21 cellular contexts compared by ENCODE assay signal in the genomic region with DNA sequence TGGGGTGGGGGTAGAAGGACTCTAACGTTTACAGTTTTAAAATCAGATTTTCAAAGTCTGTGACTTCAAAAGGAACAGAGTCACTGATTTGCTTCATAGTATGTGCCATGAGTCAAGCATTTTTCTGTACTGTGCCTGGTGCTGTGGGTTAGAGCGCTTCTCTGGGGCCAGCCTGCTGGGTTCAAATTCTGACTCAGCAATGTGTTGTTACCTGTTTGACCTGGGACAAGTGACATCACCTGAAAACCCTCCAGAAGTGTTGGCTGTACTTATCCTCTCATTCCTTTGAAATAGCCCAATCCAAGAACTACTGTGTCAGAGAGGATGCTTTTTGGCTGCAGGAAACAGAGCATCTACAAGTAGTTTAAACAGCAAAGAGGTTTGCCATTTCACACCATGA.
"Had no signal": no experiment of that assay in that cellular context is flagged by ENCODE, and none has a peak within 500 bp of the region (broad histone marks: within the 10 kb centered on the region; RNA-seq: fewer than 3 reads in every experiment).

No MANE protein-coding gene starts in this region.

- H3K27ac ChIP-seq: left ventricle myocardium inferior, prostate gland, right lobe of liver, transverse colon, VCaP had no signal

- H3K4me2 ChIP-seq: SK-N-SH, smooth muscle cell had no signal

- H3K27me3 ChIP-seq: right lobe of liver had no signal

- DNase-seq: activated CD4-positive, alpha-beta T cell treated with anti-CD3 and anti-CD28 coated beads for 1 hour; activated CD4-positive, alpha-beta T cell treated with anti-CD3 and anti-CD28 coated beads, Interleukin-2, amount 50 U/mL, for 4 hours; activated naive CD4-positive, alpha-beta T cell treated with anti-CD3 and anti-CD28 coated beads for 36 hours; activated T-cell treated with anti-CD3 and anti-CD28 coated beads, Interleukin-2, amount 50 U/mL, for 1 hour; caudate nucleus; foreskin fibroblast; head of caudate nucleus; left ventricle myocardium inferior; occipital lobe; right lobe of liver; SK-N-SH; stimulated activated CD4-positive, alpha-beta T cell treated with anti-CD3 and anti-CD28 coated beads, Interleukin-4, amount 100 ng/mL, for 4 hours; stimulated activated CD8-positive, alpha-beta memory T cell treated with anti-CD3 and anti-CD28 coated beads, Interleukin-4, amount 100 ng/mL, for 48 hours; stimulated activated naive CD4-positive, alpha-beta T cell treated with Interleukin-2 at 50 U/mL for 16 hours; T1000; transverse colon had no signal

- H3K9me3 ChIP-seq: left ventricle myocardium inferior, prostate gland, right lobe of liver, SK-N-SH, transverse colon had no signal

- H3K4me3 ChIP-seq: left ventricle myocardium inferior, prostate gland, right lobe of liver, smooth muscle cell, transverse colon had no signal

- H3K9ac ChIP-seq: SK-N-SH had no signal

- H3K4me1 ChIP-seq: left ventricle myocardium inferior, prostate gland, right lobe of liver, transverse colon had no signal

- H3K36me3 ChIP-seq: left ventricle myocardium inferior, prostate gland, right lobe of liver, transverse colon had no signal

- FAIRE-seq: colon, endometrium had no signal
